1 cellular context compared by ENCODE assay signal in genomic region chr15:41943543-41944312, GRCh38.
TF ChIP-seq lines count a peak whose summit lies in the region.

No MANE protein-coding gene starts in this region.

TF ChIP-seq in HepG2, 621 proteins besides CTCF, POLR2A, EP300 and RAD21:
- TF ChIP-seq HNRNPLL (IDR thresholded peaks at IDR 0.05; ENCODE audit: low read depth, low read length, poor library complexity, severe bottlenecking): no peak
- peak; percentile 12; the same call in 1 of the 2 replicates for TF ChIP-seq MYC (CRISPR knock-in tag; IDR thresholded peaks at IDR 0.05; ENCODE audit: borderline replicate concordance)
